ENCODE assay signal across 8 cellular contexts in genomic region chr7:1159933-1160664, GRCh38. TPM values are rescaled to one million over a fixed set of nuclear protein-coding genes. Genes with fewer than 3 reads are reported as not detected.
DNase-seq lines count a peak whose midpoint lies in the region; ATAC-seq and TF ChIP-seq lines count a peak whose summit lies in the region.

TSS of gene ZFAND2A (minus strand) at chr7:1160196. CDS start at chr7:1158212, 1,984 bp downstream.

- no peaks in the 10 kb centered on the region for H3K27me3 ChIP-seq in BJ (ENCODE audit: control insufficient read depth, insufficient read depth, low read length)

- CTCF ChIA-PET in BJ (lab: Yijun Ruan, JAX), result interaction anchor here (0.6 to 2.6 kb wide), 5 partner anchors 16 to 167 kb away, joined by 3 to 10 read pairs (median 5); no protein-coding TSS in a partner anchor

- DNase-seq in BJ (ENCODE audit: low read depth) (peak; percentile 77), GM19240 (ENCODE audit: insufficient read length, low spot score) (peak; percentile 99), NCI-H524 treated with DMSO at 0.1 percent for 48 hours (lab: John Stamatoyannopoulos, UW) (peak; percentile 50), choroid plexus epithelial cell (ENCODE audit: low read depth) (peak; percentile 98), kidney tubule cell (ENCODE audit: low spot score) (peak; percentile 99)
- peak; percentile 98 for DNase-seq in activated CD4-positive, alpha-beta T cell treated with anti-CD3 and anti-CD28 coated beads for 4 hours
- peak; percentile 95 to 97 for DNase-seq in stimulated activated CD4-positive, alpha-beta T cell treated with anti-CD3 and anti-CD28 coated beads, Interleukin-1b, Interleukin-23, amount 100 ng/mL, for 1 hour (ENCODE audit: low read depth in 2 of 2)

- POLR2A ChIA-PET in BJ (lab: Charles Lee), result interaction anchor here (0.5 to 0.6 kb wide), 2 partner anchors 58 to 241 kb away, joined by 4 to 6 read pairs; no protein-coding TSS in a partner anchor

- H3K36me3 ChIP-seq in BJ (ENCODE audit: control insufficient read depth, insufficient read depth, low read length), result peaks cover 10% of the 10 kb centered on the region

- ATAC-seq in HG03457 (IDR thresholded peaks at IDR 0.05; ENCODE audit: unreplicated experiment), result peak; percentile 85

- peak within 1 kb of the TSS; percentile 55 for H3K4me3 ChIP-seq in BJ (ENCODE audit: low read depth, low read length)
- H3K4me3 ChIP-seq in choroid plexus epithelial cell (ENCODE audit: low read depth, low read length), result peak within 1 kb of the TSS; percentile 97

- no peak for TF ChIP-seq CTCF in BJ (IDR thresholded peaks at IDR 0.05; ENCODE audit: insufficient read depth, low read depth, low read length)
- TF ChIP-seq CTCF in choroid plexus epithelial cell (conservative IDR thresholded peaks at IDR 0.05; ENCODE audit: low read depth, low read length), result no peak

RNA-seq across cellular contexts. Expression of gene ZFAND2A, which starts in this region (rescaled TPM):
- 43.6 and 46.3 TPM in 2 replicates for polyA plus RNA-seq in BJ (2011; rRNA removed)
- 11.3 and 20.2 TPM in 2 replicates for polyA minus RNA-seq in BJ (2011; rRNA and poly(A)+ RNA removed)

Comparison
In these comparisons a context has a peak if more than half of its experiments do, and no peak if none do; other contexts are left out.
1. Peak in every context shown above with its lines: DNase-seq, ATAC-seq and H3K4me3 ChIP-seq.